ENCODE assay signal across 12 cellular contexts in the genomic region with DNA sequence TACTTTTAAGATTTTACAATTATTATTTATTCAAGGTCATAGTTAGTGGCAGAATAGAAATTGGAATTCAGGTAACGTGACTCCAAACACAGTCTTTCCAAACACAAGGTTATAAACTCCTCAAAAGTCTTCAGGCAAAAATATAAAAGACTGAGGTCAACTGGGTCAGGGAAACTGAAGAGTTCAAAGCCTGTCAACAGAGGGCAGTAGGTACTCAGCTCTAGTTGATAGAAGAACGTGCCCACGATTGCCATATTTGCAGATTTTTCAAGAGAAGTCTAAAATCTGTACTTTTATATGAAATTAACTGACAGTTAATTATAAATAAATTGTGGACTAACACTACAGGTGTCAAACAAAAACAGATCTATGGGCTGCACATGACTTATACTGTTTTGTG.
DNase-seq lines count a peak whose midpoint lies in the region; ATAC-seq and TF ChIP-seq lines count a peak whose summit lies in the region.
"Had no signal": no experiment of that assay in that cellular context is flagged by ENCODE, and none has a peak within 500 bp of the region (broad histone marks: within the 10 kb centered on the region; RNA-seq: fewer than 3 reads in every experiment).

No MANE protein-coding gene starts in this region.

- H3K4me3 Mint-ChIP-seq in natural killer cell, result no peak overlapping the region
- H3K4me3 Mint-ChIP-seq: activated T-cell treated with anti-CD3 and anti-CD28 coated beads, Interleukin-2, amount 50 U/mL, for 72 hours had no signal

- 61 to 62% methylated on average over 3 of the region's 3 CpGs for WGBS in GM23248 (ENCODE audit: low coverage in 1 of 2, low lambda C conversion rate in 2 of 2, missing lambda C conversion rate in 2 of 2), 2 experiments

- H3K4me2 ChIP-seq in GM23248 (ENCODE audit: unreplicated experiment), result no peak overlapping the region

- H3K9me3 ChIP-seq in GM23248 (ENCODE audit: low read depth), result no peaks in the 10 kb centered on the region
- H3K9me3 ChIP-seq in colonic mucosa, result no peaks in the 10 kb centered on the region
- H3K9me3 ChIP-seq: stomach had no signal

- no peak overlapping the region for H3K4me3 ChIP-seq in GM23248
- no peak overlapping the region for H3K4me3 ChIP-seq in colonic mucosa
- H3K4me3 ChIP-seq: stomach had no signal

- H3K27ac ChIP-seq in 22Rv1, result no peak overlapping the region
- no peak overlapping the region for H3K27ac ChIP-seq in GM23248
- no peak overlapping the region for H3K27ac ChIP-seq in colonic mucosa
- H3K27ac ChIP-seq: stomach had no signal

- in situ Hi-C loops in GM23248 (cut with MboI), result no loop called here

- peaks cover 5 to 7% of the 10 kb centered on the region in 2 donors for H3K4me1 Mint-ChIP-seq in natural killer cell

- peak; percentile 68 for TF ChIP-seq CTCF in 22Rv1 (IDR thresholded peaks at IDR 0.05)
- TF ChIP-seq CTCF in natural killer cell (IDR thresholded peaks at IDR 0.05), result no peak
- no peak for TF ChIP-seq CTCF in colonic mucosa (IDR thresholded peaks at IDR 0.05)

- H3K9me3 Mint-ChIP-seq in natural killer cell, result no peaks in the 10 kb centered on the region
- H3K9me3 Mint-ChIP-seq: activated T-cell treated with anti-CD3 and anti-CD28 coated beads, Interleukin-2, amount 50 U/mL, for 72 hours had no signal

- peaks cover 18% of the 10 kb centered on the region for H3K4me1 ChIP-seq in GM23248 (ENCODE audit: insufficient read depth)
- H3K4me1 ChIP-seq in colonic mucosa, result no peaks in the 10 kb centered on the region
- H3K4me1 ChIP-seq: stomach had no signal

- H3K27me3 Mint-ChIP-seq in natural killer cell (ENCODE audit: low read depth in 2 of 2), result no peaks in the 10 kb centered on the region

- no peak overlapping the region for H3K27ac Mint-ChIP-seq in natural killer cell
- H3K27ac Mint-ChIP-seq: activated T-cell treated with anti-CD3 and anti-CD28 coated beads, Interleukin-2, amount 50 U/mL, for 72 hours had no signal

- H3K9ac ChIP-seq in GM23248 (no peak overlapping the region), colonic mucosa (ENCODE audit: low read depth in 2 of 2, low read length in 2 of 2) (no peak overlapping the region)

- intact Hi-C loops in natural killer cell (cut with micrococcal nuclease) (no loop called here), colonic mucosa (cut with DNase I) (no loop called here)

- H3F3A ChIP-seq in GM23248 (ENCODE audit: insufficient read depth), result no peaks in the 10 kb centered on the region

- ATAC-seq in GM21825 (IDR thresholded peaks at IDR 0.05; ENCODE audit: unreplicated experiment), result no peak
- ATAC-seq in GM18502 (IDR thresholded peaks at IDR 0.05; ENCODE audit: poor library complexity, unreplicated experiment), result no peak
- no peak for ATAC-seq in natural killer cell
- ATAC-seq: activated T-cell treated with anti-CD3 and anti-CD28 coated beads, Interleukin-2, amount 50 U/mL, for 72 hours had no signal

- no peak overlapping the region for H2AFZ ChIP-seq in GM23248

- no peak for TF ChIP-seq POLR2A in erythroblast (IDR thresholded peaks at IDR 0.05; ENCODE audit: low read length)

- no peaks in the 10 kb centered on the region for H3K36me3 Mint-ChIP-seq in natural killer cell

- H4K20me1 ChIP-seq in GM23248 (ENCODE audit: insufficient read depth), result no peaks in the 10 kb centered on the region

- no peaks in the 10 kb centered on the region for H3K36me3 ChIP-seq in GM23248 (ENCODE audit: low read depth)
- no peaks in the 10 kb centered on the region for H3K36me3 ChIP-seq in colonic mucosa
- H3K36me3 ChIP-seq: stomach had no signal

- H3K79me2 ChIP-seq in GM23248 (ENCODE audit: insufficient read depth), result peaks cover 9% of the 10 kb centered on the region; the same call in 1 of the 2 replicates

- H3K27me3 ChIP-seq in GM23248 (replicated peaks; ENCODE audit: insufficient read depth) (no peaks in the 10 kb centered on the region), colonic mucosa (no peaks in the 10 kb centered on the region)
- H3K27me3 ChIP-seq: stomach had no signal

- H3K9me2 ChIP-seq in GM23248 (ENCODE audit: insufficient read depth), result no peaks in the 10 kb centered on the region

- DNase-seq in GM23248 (peak; percentile 4), NOMO-1 (lab: John Stamatoyannopoulos, UW; ENCODE audit: unreplicated experiment in 2 of 2) (peak; percentile 0 to 48), erythroblast (lab: John Stamatoyannopoulos, UW) (peak; percentile 7 to 21), natural killer cell (no peak), colonic mucosa (no peak)
- DNase-seq: activated T-cell treated with anti-CD3 and anti-CD28 coated beads, Interleukin-2, amount 50 U/mL, for 72 hours; GOT3; NCI-H2227 treated with DMSO at 0.1 percent for 48 hours; stomach had no signal

Comparison
In these comparisons a context has a peak if more than half of its experiments do, and no peak if none do; other contexts are left out.
1. DNase-seq: peak in GM23248 (single experiment), NOMO-1 (2 of 2) and erythroblast (2 of 2); none in natural killer cell (single experiment) and colonic mucosa (single experiment).